In genomic region chr9:125748511-125749099, GRCh38 we compare ENCODE assay signal across 8 cellular contexts. TPM values are rescaled to one million over a fixed set of nuclear protein-coding genes. Genes with fewer than 3 reads are reported as not detected.
DNase-seq lines count a peak whose midpoint lies in the region; ATAC-seq lines count a peak whose summit lies in the region.

No MANE protein-coding gene starts in this region.

- peak overlapping the region; percentile 22 for H3K27ac ChIP-seq in effector memory CD4-positive, alpha-beta T cell (ENCODE audit: insufficient read depth, low read length, poor library complexity, severe bottlenecking)
- peak overlapping the region; percentile 89 for H3K27ac ChIP-seq in muscle layer of duodenum (ENCODE audit: low read length)

- H3K4me1 ChIP-seq in NT2/D1 (ENCODE audit: insufficient read depth, insufficient read length): no peaks in the 10 kb centered on the region
- peaks cover 4% of the 10 kb centered on the region for H3K4me1 ChIP-seq in effector memory CD4-positive, alpha-beta T cell (ENCODE audit: control insufficient read depth, insufficient read depth, low read length, poor library complexity, severe bottlenecking)
- H3K4me1 ChIP-seq in muscle layer of duodenum (ENCODE audit: control insufficient read depth in 1 of 2, insufficient read depth in 2 of 2, low read length in 2 of 2): peaks cover 4 to 6% of the 10 kb centered on the region in 2 donors

- H3K36me3 ChIP-seq in NT2/D1 (ENCODE audit: insufficient read depth, insufficient read length, low read length) (peaks cover 19% of the 10 kb centered on the region), muscle layer of duodenum (ENCODE audit: control insufficient read depth in 1 of 2, insufficient read depth in 2 of 2, low read length in 2 of 2) (no peaks in the 10 kb centered on the region)
- H3K36me3 ChIP-seq in effector memory CD4-positive, alpha-beta T cell (ENCODE audit: control insufficient read depth, insufficient read depth, low read length): no peaks in the 10 kb centered on the region

- peak overlapping the region; percentile 93 for H3K4me3 ChIP-seq in NT2/D1 (ENCODE audit: insufficient read length, low read depth)
- peak overlapping the region; percentile 97 for H3K4me3 ChIP-seq in effector memory CD4-positive, alpha-beta T cell (ENCODE audit: insufficient read depth, low read depth, low read length, poor library complexity, severe bottlenecking)
- peak overlapping the region; percentile 93 to 94 for H3K4me3 ChIP-seq in muscle layer of duodenum (ENCODE audit: low read depth in 1 of 2, low read length in 2 of 2)

- in situ Hi-C loops in G401 (cut with HindIII; ENCODE audit: low sequenced_read_pairs): no loop called here

- ATAC-seq in GM18868 (IDR thresholded peaks at IDR 0.05; ENCODE audit: unreplicated experiment): no peak

- peak; percentile 29 for DNase-seq in G401 (ENCODE audit: low spot score)
- DNase-seq in NT2/D1 (ENCODE audit: low read depth, low spot score): no peak
- DNase-seq in effector memory CD4-positive, alpha-beta T cell: no peak
- DNase-seq in NOMO-1 treated with dmso at 0.1 percent for 144 hours (lab: John Stamatoyannopoulos, UW; ENCODE audit: unreplicated experiment): no peak
- DNase-seq in GM19240 (ENCODE audit: insufficient read length, low spot score): no peak
- DNase-seq in NCI-H1930 (lab: John Stamatoyannopoulos, UW): no peak

- H3K9me3 ChIP-seq in NT2/D1 (ENCODE audit: insufficient read depth, low read length) (no peaks in the 10 kb centered on the region), muscle layer of duodenum (ENCODE audit: control insufficient read depth in 1 of 2, low read length in 2 of 2) (no peaks in the 10 kb centered on the region)
- H3K9me3 ChIP-seq in effector memory CD4-positive, alpha-beta T cell (ENCODE audit: control insufficient read depth, low read length): no peaks in the 10 kb centered on the region

- H3K27me3 ChIP-seq in NT2/D1 (ENCODE audit: insufficient read depth, insufficient read length): peaks cover 4% of the 10 kb centered on the region
- H3K27me3 ChIP-seq in effector memory CD4-positive, alpha-beta T cell (replicated peaks; ENCODE audit: control insufficient read depth, insufficient read depth, low read length, poor library complexity, severe bottlenecking): no peaks in the 10 kb centered on the region
- H3K27me3 ChIP-seq in muscle layer of duodenum (ENCODE audit: low read depth, low read length): no peaks in the 10 kb centered on the region

- H3K9ac ChIP-seq in NT2/D1 (ENCODE audit: insufficient read length, low read depth): peak overlapping the region; percentile 91

RNA-seq across cellular contexts. Expression of gene PBX3, which starts 1.4 kb away (rescaled TPM):
- 17.0 and 44.9 TPM in 2 replicates for total RNA-seq in G401 (2014; rRNA removed; shearing (Covaris generic))

RNA-seq across cellular contexts. Expression of gene MAPKAP1, which starts 41.6 kb away (rescaled TPM):
- 77.0 and 113 TPM in 2 replicates for total RNA-seq in G401 (2014; rRNA removed; shearing (Covaris generic))
